16 cellular contexts compared by ENCODE assay signal in the genomic region with DNA sequence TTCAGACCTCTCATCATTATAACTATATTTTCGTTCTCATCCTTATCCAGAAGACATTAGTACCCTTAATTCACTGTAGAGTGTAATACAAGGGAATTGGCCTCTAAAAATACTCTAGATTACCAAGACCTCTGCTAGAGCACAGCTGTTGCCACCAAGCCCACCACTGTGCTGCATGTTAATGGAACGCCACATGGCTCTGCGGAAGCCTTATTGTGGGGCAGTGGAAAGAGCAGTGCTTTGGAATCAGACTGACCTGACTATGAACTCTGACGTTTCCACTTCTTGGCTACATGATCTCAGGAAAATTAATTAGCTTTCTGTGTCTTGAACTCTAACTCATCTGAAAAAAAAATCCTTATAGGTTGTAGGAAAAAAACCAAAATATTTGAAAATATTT.
DNase-seq lines count a peak whose midpoint lies in the region; ATAC-seq and TF ChIP-seq lines count a peak whose summit lies in the region.
"Had no signal": no experiment of that assay in that cellular context is flagged by ENCODE, and none has a peak within 500 bp of the region (broad histone marks: within the 10 kb centered on the region; RNA-seq: fewer than 3 reads in every experiment).

No MANE protein-coding gene starts in this region.

- no peak overlapping the region for H3K4me3 ChIP-seq in esophagus muscularis mucosa
- H3K4me3 ChIP-seq: BLaER1, GM23338 had no signal

- no peak overlapping the region for H3K27ac ChIP-seq in esophagus muscularis mucosa (replicated peaks in 1 of 4)
- H3K27ac ChIP-seq: 22Rv1, BLaER1, C4-2B had no signal

- no peaks in the 10 kb centered on the region for H3K9me3 ChIP-seq in esophagus muscularis mucosa
- H3K9me3 ChIP-seq: BLaER1 had no signal

- TF ChIP-seq POLR2A in esophagus muscularis mucosa (IDR thresholded peaks at IDR 0.05; ENCODE audit: low read depth) = no peak

- no peak for TF ChIP-seq CTCF in esophagus muscularis mucosa (IDR thresholded peaks at IDR 0.05)

- no peak for ATAC-seq in GM18520 (IDR thresholded peaks at IDR 0.05; ENCODE audit: unreplicated experiment)
- no peak for ATAC-seq in GM18519 (IDR thresholded peaks at IDR 0.05; ENCODE audit: low FRiP score, unreplicated experiment)
- ATAC-seq: GM23338, HCT116 had no signal

- H3K36me3 ChIP-seq in esophagus muscularis mucosa = no peaks in the 10 kb centered on the region
- H3K36me3 ChIP-seq: BLaER1 had no signal

- WGBS in esophagus muscularis mucosa = 68% methylated on average over 4 of the region's 4 CpGs

- H3K4me1 ChIP-seq in esophagus muscularis mucosa = no peaks in the 10 kb centered on the region

- H3K27me3 ChIP-seq in esophagus muscularis mucosa = peaks cover 0 to 25% (median 5%) of the 10 kb centered on the region in 4 donors
- H3K27me3 ChIP-seq: BLaER1 had no signal

- intact Hi-C loops in esophagus muscularis mucosa (cut with DNase I) = no loop called here

- no peak for TF ChIP-seq EP300 in esophagus muscularis mucosa (IDR thresholded peaks at IDR 0.05)

- DNase-seq in DMS 273 (lab: John Stamatoyannopoulos, UW; ENCODE audit: unreplicated experiment) (peak; percentile 25), DMS 273 treated with DMSO at 0.1 percent for 48 hours (lab: John Stamatoyannopoulos, UW) (no peak), esophagus muscularis mucosa (ENCODE audit: extremely low spot score) (peak; percentile 10), myocyte (ENCODE audit: low read depth) (peak; percentile 35)
- DNase-seq: CD4-positive, alpha-beta T cell; CD8-positive, alpha-beta memory T cell; DMS153; DND-41; H9 had no signal
